ENCODE assay signal across 12 cellular contexts in genomic region chr1:101408212-101409042, GRCh38.
A peak's percentile ranks its signal among the peaks of the same experiment; 100 is the strongest.
DNase-seq lines count a peak whose midpoint lies in the region; ATAC-seq, FAIRE-seq and TF ChIP-seq lines count a peak whose summit lies in the region.
"Had no signal": no experiment of that assay in that cellular context is flagged by ENCODE, and none has a peak within 500 bp of the region (broad histone marks: within the 10 kb centered on the region; RNA-seq: fewer than 3 reads in every experiment).

No MANE protein-coding gene starts in this region.

- H3K4me1 ChIP-seq in GM12878 (ENCODE audit: control insufficient read depth, insufficient read depth, low read length) (peaks cover 59% of the 10 kb centered on the region), pancreas (no peaks in the 10 kb centered on the region)

- POLR2A ChIA-PET in GM12878 (lab: Charles Lee): interaction anchor here (0.7 to 12.2 kb wide), 18 partner anchors 8 to 118 kb away, joined by 3 to 209 read pairs (median 8); no protein-coding TSS in a partner anchor

- H3K4me3 ChIP-seq in GM12878: peak overlapping the region; percentile 29
- H3K4me3 ChIP-seq in pancreas: no peak overlapping the region
- H3K4me3 ChIP-seq: K562 had no signal

- peaks cover 0 to 6% of the 10 kb centered on the region in 2 experiments; a peak in 1 of 4 replicates for H3K36me3 ChIP-seq in GM12878 (ENCODE audit: control insufficient read depth in 2 of 2, insufficient read depth in 2 of 2, low read length in 1 of 2)
- no peaks in the 10 kb centered on the region for H3K36me3 ChIP-seq in pancreas

- no peak for DNase-seq in GM12878 (ENCODE audit: low read depth, low spot score)
- DNase-seq in endothelial cell (ENCODE audit: low spot score): no peak
- no peak for DNase-seq in NCI-H510A treated with DMSO at 0.1 percent for 48 hours (lab: John Stamatoyannopoulos, UW)
- no peak for DNase-seq in NCI-H345 (lab: John Stamatoyannopoulos, UW)
- DNase-seq in pancreas: no peak
- DNase-seq: immature natural killer cell had no signal

- no peak for FAIRE-seq in GM12878 (lab: Jason Lieb, UNC)
- no peak for FAIRE-seq in pancreas (lab: Jason Lieb, UNC)
- FAIRE-seq: K562 had no signal

- SMC1A ChIA-PET in GM12878 (lab: Charles Lee; ENCODE audit: uncharacterized antibody, unreplicated experiment): interaction anchor here (0.8 to 33.8 kb wide), 23 partner anchors 10 to 271 kb away, joined by 3 to 618 read pairs (median 7); no protein-coding TSS in a partner anchor

- no peak overlapping the region for H3K4me3 Mint-ChIP-seq in endothelial cell (ENCODE audit: unreplicated experiment)
- H3K4me3 Mint-ChIP-seq: immature natural killer cell; nephron; stimulated activated effector memory CD8-positive, alpha-beta T cell treated with anti-CD3 and anti-CD28 coated beads, Interleukin-12 subunit alpha, Interleukin-12 subunit beta, amount 100 ng/mL, for 72 hours had no signal

- peaks cover 13% of the 10 kb centered on the region for H3K9me3 ChIP-seq in GM12878 (replicated peaks; ENCODE audit: control insufficient read depth, insufficient read depth, low read length)
- H3K9me3 ChIP-seq in pancreas: no peaks in the 10 kb centered on the region

- no peak for TF ChIP-seq POLR2A in GM12878 (IDR thresholded peaks at IDR 0.05; ENCODE audit: low read depth, low read length)

- peaks cover 6% of the 10 kb centered on the region for H3K4me1 Mint-ChIP-seq in endothelial cell (ENCODE audit: unreplicated experiment)

- peak overlapping the region; percentile 75 for H3K4me2 ChIP-seq in GM12878 (ENCODE audit: control insufficient read depth, insufficient read depth)

- intact Hi-C loops in GM12878 (cut with micrococcal nuclease; ENCODE audit: unreplicated experiment): loop anchor here (5.0 kb wide), 1 partner anchor 171 kb away; the partner anchor contains the start of gene S1PR1
- intact Hi-C loops in pancreas (cut with DNase I): no loop called here

- ATAC-seq in GM18907 (IDR thresholded peaks at IDR 0.05; ENCODE audit: unreplicated experiment): peak; percentile 27
- peak; percentile 7 for ATAC-seq in GM21717 (IDR thresholded peaks at IDR 0.05; ENCODE audit: unreplicated experiment)
- peak; percentile 9 for ATAC-seq in HG03108 (IDR thresholded peaks at IDR 0.05; ENCODE audit: unreplicated experiment)
- ATAC-seq in GM12878: peak; percentile 44
- ATAC-seq in pancreas: no peak
- ATAC-seq: K562 had no signal

- in situ Hi-C loops in GM12878 (cut with MboI): no loop called here

- peak overlapping the region; percentile 77 for H3K9ac ChIP-seq in GM12878 (ENCODE audit: control insufficient read depth, insufficient read depth, low read length)

- no peak overlapping the region for H3K27ac Mint-ChIP-seq in endothelial cell (ENCODE audit: unreplicated experiment)
- H3K27ac Mint-ChIP-seq: immature natural killer cell; nephron; stimulated activated effector memory CD8-positive, alpha-beta T cell treated with anti-CD3 and anti-CD28 coated beads, Interleukin-12 subunit alpha, Interleukin-12 subunit beta, amount 100 ng/mL, for 72 hours had no signal

- H4K20me1 ChIP-seq in GM12878 (ENCODE audit: control insufficient read depth, insufficient read depth): no peaks in the 10 kb centered on the region

- RAD21 ChIA-PET in GM12878 (lab: Charles Lee; ENCODE audit: unreplicated experiment): interaction anchor here (0.7 to 10.8 kb wide), 30 partner anchors 11 to 487 kb away, joined by 3 to 503 read pairs (median 4); partner anchors contain the start of gene DPH5

- BruUV-seq in GM12878 (replicated peaks; lab: Mats Ljungman, UMichigan): TSS peak; percentile 97

- TF ChIP-seq CTCF in GM12878 (IDR thresholded peaks at IDR 0.05 in 2 of 3, conservative IDR thresholded peaks at IDR 0.05 in 1 of 3; ENCODE audit: control insufficient read depth in 2 of 3, extremely low read depth in 1 of 3, insufficient read depth in 1 of 3, low read depth in 3 of 3, low read length in 3 of 3): no peak
- no peak for TF ChIP-seq CTCF in endothelial cell (IDR thresholded peaks at IDR 0.05; ENCODE audit: unreplicated experiment)
- TF ChIP-seq CTCF in pancreas (IDR thresholded peaks at IDR 0.05): no peak

- H3K79me2 ChIP-seq in GM12878 (ENCODE audit: control insufficient read depth, insufficient read depth, low read length): peaks cover 12% of the 10 kb centered on the region

- H3K27me3 Mint-ChIP-seq in endothelial cell (ENCODE audit: unreplicated experiment): peaks cover 1% of the 10 kb centered on the region

- H3K27me3 ChIP-seq in GM12878 (replicated peaks in 1 of 2; ENCODE audit: control insufficient read depth in 2 of 2, insufficient read depth in 2 of 2, low read length in 1 of 2) (no peaks in the 10 kb centered on the region), pancreas (no peaks in the 10 kb centered on the region)

- CTCF ChIA-PET in GM12878 (lab: Yijun Ruan, JAX): interaction anchor here (0.7 to 12.2 kb wide), 26 partner anchors 10 to 271 kb away, joined by 3 to 323 read pairs (median 6); no protein-coding TSS in a partner anchor

- WGBS in GM12878 (ENCODE audit: insufficient coverage, insufficient replicate concordance, low lambda C conversion rate, missing lambda C conversion rate): 21% methylated on average over 1 of the region's 1 CpG
- 89 to 91% methylated on average over 1 of the region's 1 CpG for WGBS in pancreas, 2 donors

- H3K27ac ChIP-seq in GM12878 (ENCODE audit: control insufficient read depth, insufficient read depth) (peak overlapping the region; percentile 98), pancreas (no peak overlapping the region)

- TF ChIP-seq RAD21 in GM12878 (IDR thresholded peaks at IDR 0.05; ENCODE audit: insufficient read depth, low read depth, low read length): no peak

- no peaks in the 10 kb centered on the region for H3K36me3 Mint-ChIP-seq in endothelial cell (ENCODE audit: low read depth, unreplicated experiment)
- H3K36me3 Mint-ChIP-seq: stimulated activated effector memory CD8-positive, alpha-beta T cell treated with anti-CD3 and anti-CD28 coated beads, Interleukin-12 subunit alpha, Interleukin-12 subunit beta, amount 100 ng/mL, for 72 hours had no signal

- TF ChIP-seq EP300 in GM12878 (IDR thresholded peaks at IDR 0.05; ENCODE audit: borderline replicate concordance in 1 of 2, control insufficient read depth in 1 of 2, low read depth in 2 of 2, low read length in 2 of 2): no peak

- no peak overlapping the region for H2AFZ ChIP-seq in GM12878 (ENCODE audit: control insufficient read depth, low read depth, low read length)

- H3K9me3 Mint-ChIP-seq in endothelial cell (ENCODE audit: unreplicated experiment): no peaks in the 10 kb centered on the region
- H3K9me3 Mint-ChIP-seq: stimulated activated effector memory CD8-positive, alpha-beta T cell treated with anti-CD3 and anti-CD28 coated beads, Interleukin-12 subunit alpha, Interleukin-12 subunit beta, amount 100 ng/mL, for 72 hours had no signal

TF ChIP-seq in GM12878, 131 proteins besides CTCF, POLR2A, EP300 and RAD21 (continues in another document):
- TF ChIP-seq ZBTB4 (CRISPR knock-in tag; IDR thresholded peaks at IDR 0.05) (peak; percentile 74; the same call in 1 of the 2 replicates), ZBTB11 (CRISPR knock-in tag; IDR thresholded peaks at IDR 0.05) (peak; percentile 46)

Comparison
In these comparisons a context has a peak if more than half of its experiments do, and no peak if none do; other contexts are left out.
1. ATAC-seq: peak in GM18907 (single experiment), GM21717 (single experiment), HG03108 (single experiment) and GM12878 (single experiment); none in pancreas (0 of 4).